Comparison of ENCODE assay signal across 8 cellular contexts in the genomic region with DNA sequence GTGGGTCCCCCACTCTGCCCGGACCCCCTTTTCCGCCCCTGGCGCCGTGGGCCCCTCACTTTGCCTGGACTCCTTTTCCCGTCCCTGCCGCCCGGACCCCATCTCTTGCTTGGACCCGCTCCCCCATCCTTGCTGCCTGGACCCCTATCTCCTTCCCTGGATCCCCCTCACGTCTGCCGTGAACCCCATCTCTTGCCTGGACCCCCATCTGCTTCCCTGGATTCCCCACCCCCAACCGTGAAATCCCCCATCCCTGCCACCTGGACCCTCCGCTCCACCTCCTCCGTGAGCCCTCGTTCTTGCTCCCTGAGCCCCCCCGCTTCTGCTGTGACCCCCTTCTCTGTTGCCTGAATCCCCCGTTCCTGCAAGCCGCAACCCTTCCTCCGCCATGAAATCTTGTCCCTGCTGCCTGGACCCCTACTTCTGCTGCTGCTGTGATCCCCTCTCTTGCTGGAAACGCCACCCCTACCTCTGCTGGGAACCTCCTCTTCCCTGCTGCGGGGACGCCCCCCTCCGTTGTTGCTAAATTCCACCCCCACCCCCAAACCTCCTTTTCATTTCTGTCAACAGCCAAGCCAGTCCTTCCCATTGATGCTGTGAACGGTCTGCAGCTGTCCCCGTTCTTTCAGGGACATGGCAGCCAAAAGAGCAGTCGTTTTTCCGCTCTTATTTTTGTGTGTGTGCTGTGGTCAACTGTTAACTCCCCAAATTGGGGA. TPM values are rescaled to one million over a fixed set of nuclear protein-coding genes. Genes with fewer than 3 reads are reported as not detected.
A peak's percentile ranks its signal among the peaks of the same experiment; 100 is the strongest.
DNase-seq lines count a peak whose midpoint lies in the region; ATAC-seq, FAIRE-seq and TF ChIP-seq lines count a peak whose summit lies in the region.

No MANE protein-coding gene starts in this region.

- no peak for ATAC-seq in stimulated activated effector memory CD8-positive, alpha-beta T cell treated with anti-CD3 and anti-CD28 coated beads, Interleukin-12 subunit alpha, Interleukin-12 subunit beta, amount 100 ng/mL, for 72 hours
- ATAC-seq in GM18858 (IDR thresholded peaks at IDR 0.05; ENCODE audit: unreplicated experiment): no peak

- H4K20me1 ChIP-seq in BLaER1 (peaks cover 19% of the 10 kb centered on the region; the same call in 1 of the 2 replicates), keratinocyte (ENCODE audit: control insufficient read depth, extremely low read depth, insufficient read depth, low read length) (no peaks in the 10 kb centered on the region)

- TF ChIP-seq CTCF in ascending aorta (IDR thresholded peaks at IDR 0.05): no peak
- no peak for TF ChIP-seq CTCF in keratinocyte (optimal IDR thresholded peaks at IDR 0.05 in 1 of 3, IDR thresholded peaks at IDR 0.05 in 1 of 3, conservative IDR thresholded peaks at IDR 0.05 in 1 of 3; ENCODE audit: extremely low read depth in 1 of 3, insufficient read depth in 2 of 3, low read length in 3 of 3)

- peaks cover 58% of the 10 kb centered on the region for H3K36me3 Mint-ChIP-seq in stimulated activated effector memory CD8-positive, alpha-beta T cell treated with anti-CD3 and anti-CD28 coated beads, Interleukin-12 subunit alpha, Interleukin-12 subunit beta, amount 100 ng/mL, for 72 hours

- no peak for DNase-seq in ascending aorta (ENCODE audit: low spot score in 2 of 2)
- DNase-seq in keratinocyte (ENCODE audit: low read depth, low spot score): no peak
- no peak for DNase-seq in stimulated activated effector memory CD8-positive, alpha-beta T cell treated with anti-CD3 and anti-CD28 coated beads, Interleukin-12 subunit alpha, Interleukin-12 subunit beta, amount 100 ng/mL, for 72 hours (ENCODE audit: low spot score in 2 of 2)
- DNase-seq in DMS153 (lab: John Stamatoyannopoulos, UW): no peak
- no peak for DNase-seq in SKM-1 treated with dmso at 0.1 percent for 144 hours (lab: John Stamatoyannopoulos, UW; ENCODE audit: unreplicated experiment)

- H3K4me3 ChIP-seq in BLaER1: peak overlapping the region; percentile 91
- peak overlapping the region; percentile 71 for H3K4me3 ChIP-seq in HUES6 (ENCODE audit: low read depth, low read length)
- peak overlapping the region; percentile 85 to 98 for H3K4me3 ChIP-seq in ascending aorta
- H3K4me3 ChIP-seq in keratinocyte (ENCODE audit: control insufficient read depth in 2 of 3, extremely low read depth in 1 of 3, insufficient read depth in 2 of 3, low read depth in 1 of 3, low read length in 3 of 3): peak overlapping the region; percentile 48 to 87 (median 78)

- H3K4me2 ChIP-seq in BLaER1 (peak overlapping the region; percentile 93), keratinocyte (ENCODE audit: control insufficient read depth, extremely low read depth, insufficient read depth, low read depth, low read length) (peak overlapping the region; percentile 79)

- peaks cover 9% of the 10 kb centered on the region for H3K4me1 Mint-ChIP-seq in stimulated activated effector memory CD8-positive, alpha-beta T cell treated with anti-CD3 and anti-CD28 coated beads, Interleukin-12 subunit alpha, Interleukin-12 subunit beta, amount 100 ng/mL, for 72 hours

- peaks cover 33% of the 10 kb centered on the region for H3K36me3 ChIP-seq in BLaER1
- peaks cover 23% of the 10 kb centered on the region for H3K36me3 ChIP-seq in HUES6 (ENCODE audit: control insufficient read depth, insufficient read depth, low read length)
- peaks cover 11 to 21% of the 10 kb centered on the region in 2 donors for H3K36me3 ChIP-seq in ascending aorta
- peaks cover 18 to 19% of the 10 kb centered on the region in 2 experiments for H3K36me3 ChIP-seq in keratinocyte (ENCODE audit: control insufficient read depth in 2 of 2, extremely low read depth in 1 of 2, insufficient read depth in 2 of 2, low read length in 2 of 2)

- dilution Hi-C loops in keratinocyte (cut with MboI; ENCODE audit: extremely low pct_ligation_motif_present, low sequenced_read_pairs): no loop called here

- H3K9ac ChIP-seq in BLaER1 (peak overlapping the region; percentile 86), HUES6 (ENCODE audit: low read length) (peak overlapping the region; percentile 68), keratinocyte (ENCODE audit: control insufficient read depth, extremely low read depth, insufficient read depth, low read length) (peak overlapping the region; percentile 68)

- H3K9me3 ChIP-seq in BLaER1 (no peaks in the 10 kb centered on the region), HUES6 (ENCODE audit: control insufficient read depth, insufficient read depth, low read depth, low read length) (no peaks in the 10 kb centered on the region), ascending aorta (no peaks in the 10 kb centered on the region), keratinocyte (ENCODE audit: control insufficient read depth, low read depth, low read length) (no peaks in the 10 kb centered on the region)

- H3K27me3 ChIP-seq in BLaER1: no peaks in the 10 kb centered on the region
- no peaks in the 10 kb centered on the region for H3K27me3 ChIP-seq in HUES6 (ENCODE audit: control insufficient read depth, insufficient read depth, low read length)
- no peaks in the 10 kb centered on the region for H3K27me3 ChIP-seq in ascending aorta
- no peaks in the 10 kb centered on the region for H3K27me3 ChIP-seq in keratinocyte (ENCODE audit: control insufficient read depth, extremely low read depth, insufficient read depth, low read length)

- no peak for FAIRE-seq in keratinocyte (lab: Jason Lieb, UNC)

- H3K9me3 Mint-ChIP-seq in stimulated activated effector memory CD8-positive, alpha-beta T cell treated with anti-CD3 and anti-CD28 coated beads, Interleukin-12 subunit alpha, Interleukin-12 subunit beta, amount 100 ng/mL, for 72 hours: no peaks in the 10 kb centered on the region

- H3K27ac ChIP-seq in BLaER1: peak overlapping the region; percentile 88
- no peak overlapping the region for H3K27ac ChIP-seq in HUES6 (ENCODE audit: low read depth, low read length)
- peak overlapping the region; percentile 88 to 90 for H3K27ac ChIP-seq in ascending aorta
- no peak overlapping the region for H3K27ac ChIP-seq in keratinocyte (ENCODE audit: control insufficient read depth, insufficient read depth, low read length)

- peak overlapping the region; percentile 86 for H3K4me3 Mint-ChIP-seq in stimulated activated effector memory CD8-positive, alpha-beta T cell treated with anti-CD3 and anti-CD28 coated beads, Interleukin-12 subunit alpha, Interleukin-12 subunit beta, amount 100 ng/mL, for 72 hours

- peak overlapping the region; percentile 6 for H2AFZ ChIP-seq in keratinocyte (ENCODE audit: control insufficient read depth, low read length)

- H3K4me1 ChIP-seq in BLaER1 (peaks cover 44% of the 10 kb centered on the region), HUES6 (ENCODE audit: control insufficient read depth, insufficient read depth, low read length) (peaks cover 46% of the 10 kb centered on the region), ascending aorta (peaks cover 3 to 21% of the 10 kb centered on the region in 2 donors), keratinocyte (ENCODE audit: control insufficient read depth, extremely low read depth, insufficient read depth, low read length) (peaks cover 8% of the 10 kb centered on the region)

- H3K27ac Mint-ChIP-seq in stimulated activated effector memory CD8-positive, alpha-beta T cell treated with anti-CD3 and anti-CD28 coated beads, Interleukin-12 subunit alpha, Interleukin-12 subunit beta, amount 100 ng/mL, for 72 hours: peak overlapping the region; percentile 77

- H3K79me2 ChIP-seq in keratinocyte (ENCODE audit: control insufficient read depth, insufficient read depth, low read length): peaks cover 5% of the 10 kb centered on the region

- peaks cover 2% of the 10 kb centered on the region for H3K9me1 ChIP-seq in keratinocyte (ENCODE audit: control insufficient read depth, extremely low read depth, insufficient read depth, low read length)

- intact Hi-C loops in ascending aorta (cut with DNase I): loop anchor here (2.0 kb wide), 1 partner anchor 51 kb away; the partner anchor contains the start of gene DAZAP1

RNA-seq across cellular contexts. Expression of gene NDUFS7, which starts 28.3 kb away (rescaled TPM):
- 216 TPM for total RNA-seq in ascending aorta
- polyA plus RNA-seq in keratinocyte: 23.2 to 52.1 TPM (median 41.3 TPM) in 3 replicates
- 11.3 TPM for polyA plus RNA-seq in keratinocyte (2011; ENCODE audit: low read depth)
- 24.0 and 90.4 TPM in 2 replicates for polyA plus RNA-seq in keratinocyte (2011; cell fraction: cytosol; rRNA removed)
- 28.1 and 45.9 TPM in 2 replicates for polyA plus RNA-seq in keratinocyte (2011; cell fraction: nucleus; rRNA removed)
- 53.3 and 67.2 TPM in 2 replicates for polyA plus RNA-seq in keratinocyte (2012; ENCODE audit: low replicate concordance)
- 23.6 to 24.5 TPM (median 24.1 TPM) in 3 replicates for polyA minus RNA-seq in keratinocyte
- polyA minus RNA-seq in keratinocyte (2011; cell fraction: cytosol; rRNA and poly(A)+ RNA removed): 179 TPM
- 21.3 and 24.1 TPM in 2 replicates for polyA minus RNA-seq in keratinocyte (2011; cell fraction: nucleus; rRNA and poly(A)+ RNA removed)

RNA-seq across cellular contexts. Expression of gene GAMT, which starts 45.9 kb away (rescaled TPM):
- 56.4 TPM for total RNA-seq in ascending aorta
- polyA plus RNA-seq in keratinocyte: 5.7 to 15.6 TPM (median 7.6 TPM) in 3 replicates
- polyA plus RNA-seq in keratinocyte (2011; ENCODE audit: low read depth): 2.3 TPM
- 5.4 and 11.0 TPM in 2 replicates for polyA plus RNA-seq in keratinocyte (2011; cell fraction: cytosol; rRNA removed)
- polyA plus RNA-seq in keratinocyte (2011; cell fraction: nucleus; rRNA removed): 2.8 and 4.4 TPM in 2 replicates
- polyA plus RNA-seq in keratinocyte (2012; ENCODE audit: low replicate concordance): 7.6 and 8.1 TPM in 2 replicates
- 3.4 to 8.3 TPM (median 7.1 TPM) in 3 replicates for polyA minus RNA-seq in keratinocyte
- polyA minus RNA-seq in keratinocyte (2011; cell fraction: cytosol; rRNA and poly(A)+ RNA removed): 12.1 TPM
- polyA minus RNA-seq in keratinocyte (2011; cell fraction: nucleus; rRNA and poly(A)+ RNA removed): 1.3 and 1.5 TPM in 2 replicates

RNA-seq across cellular contexts. Expression of gene DAZAP1, which starts 52.0 kb away (rescaled TPM):
- 15.8 TPM for total RNA-seq in ascending aorta
- polyA plus RNA-seq in keratinocyte: 56.4 to 99.2 TPM (median 71.6 TPM) in 3 replicates
- polyA plus RNA-seq in keratinocyte (2011; ENCODE audit: low read depth): 75.7 TPM
- 33.6 and 50.2 TPM in 2 replicates for polyA plus RNA-seq in keratinocyte (2011; cell fraction: cytosol; rRNA removed)
- polyA plus RNA-seq in keratinocyte (2011; cell fraction: nucleus; rRNA removed): 72.0 and 80.3 TPM in 2 replicates
- 35.2 and 91.1 TPM in 2 replicates for polyA plus RNA-seq in keratinocyte (2012; ENCODE audit: low replicate concordance)
- 24.9 to 70.2 TPM (median 27.3 TPM) in 3 replicates for polyA minus RNA-seq in keratinocyte
- 40.5 TPM for polyA minus RNA-seq in keratinocyte (2011; cell fraction: cytosol; rRNA and poly(A)+ RNA removed)
- polyA minus RNA-seq in keratinocyte (2011; cell fraction: nucleus; rRNA and poly(A)+ RNA removed): 20.7 and 38.5 TPM in 2 replicates

Comparison
In these comparisons a context has a peak if more than half of its experiments do, and no peak if none do; other contexts are left out.
1. H3K27ac ChIP-seq: peak in BLaER1 (single experiment) and ascending aorta (2 of 2); none in HUES6 (single experiment) and keratinocyte (single experiment).
2. Peak in every context shown above with its lines, with median percentiles within 50 percentile points of each other: H3K4me3 ChIP-seq and H3K9ac ChIP-seq.